ENCODE assay signal across 8 cellular contexts in genomic region chr19:12802267-12803106, GRCh38. TPM values are rescaled to one million over a fixed set of nuclear protein-coding genes. Genes with fewer than 3 reads are reported as not detected.
DNase-seq lines count a peak whose midpoint lies in the region; ATAC-seq and TF ChIP-seq lines count a peak whose summit lies in the region.

No MANE protein-coding gene starts in this region.

- H3K27me3 ChIP-seq in NT2/D1 (ENCODE audit: insufficient read depth, insufficient read length): peaks cover 18% of the 10 kb centered on the region

- peak overlapping the region; percentile 44 for H3K9ac ChIP-seq in NT2/D1 (ENCODE audit: insufficient read length, low read depth)

- ATAC-seq in GM19455 (IDR thresholded peaks at IDR 0.05; ENCODE audit: unreplicated experiment): no peak
- no peak for ATAC-seq in GM19351 (IDR thresholded peaks at IDR 0.05; ENCODE audit: unreplicated experiment)
- ATAC-seq in GM18861 (IDR thresholded peaks at IDR 0.05; ENCODE audit: unreplicated experiment): no peak

- H3K36me3 Mint-ChIP-seq in endothelial cell (ENCODE audit: low read depth, unreplicated experiment): peaks cover 3% of the 10 kb centered on the region
- peaks cover 19% of the 10 kb centered on the region for H3K36me3 Mint-ChIP-seq in nephron progenitor cell (ENCODE audit: low read depth)

- peaks cover 25% of the 10 kb centered on the region for H3K36me3 ChIP-seq in NT2/D1 (ENCODE audit: insufficient read depth, insufficient read length, low read length)

- H3K4me3 Mint-ChIP-seq in endothelial cell (ENCODE audit: unreplicated experiment): peak overlapping the region; percentile 84
- peak overlapping the region; percentile 90 for H3K4me3 Mint-ChIP-seq in nephron progenitor cell

- H3K4me3 ChIP-seq in NT2/D1 (ENCODE audit: insufficient read length, low read depth): peak overlapping the region; percentile 100

- peaks cover 7% of the 10 kb centered on the region for H3K4me1 ChIP-seq in NT2/D1 (ENCODE audit: insufficient read depth, insufficient read length)

- peak; percentile 7 for DNase-seq in CD1c-positive myeloid dendritic cell (ENCODE audit: extremely low spot score)
- no peak for DNase-seq in NT2/D1 (ENCODE audit: low read depth, low spot score)
- no peak for DNase-seq in endothelial cell (ENCODE audit: low spot score)
- no peak for DNase-seq in nephron progenitor cell
- no peak for DNase-seq in DMS114 treated with DMSO at 0.1 percent for 48 hours (lab: John Stamatoyannopoulos, UW; ENCODE audit: unreplicated experiment)

- no peaks in the 10 kb centered on the region for H3K9me3 Mint-ChIP-seq in endothelial cell (ENCODE audit: unreplicated experiment)
- no peaks in the 10 kb centered on the region for H3K9me3 Mint-ChIP-seq in nephron progenitor cell

- no peaks in the 10 kb centered on the region for H3K9me3 ChIP-seq in NT2/D1 (ENCODE audit: insufficient read depth, low read length)

- H3K27me3 Mint-ChIP-seq in endothelial cell (ENCODE audit: unreplicated experiment) (peaks cover 16% of the 10 kb centered on the region), nephron progenitor cell (ENCODE audit: low read depth, poor library complexity) (no peaks in the 10 kb centered on the region)

- TF ChIP-seq CTCF in endothelial cell (IDR thresholded peaks at IDR 0.05; ENCODE audit: unreplicated experiment): no peak
- no peak for TF ChIP-seq CTCF in nephron progenitor cell (IDR thresholded peaks at IDR 0.05)

- H3K4me1 Mint-ChIP-seq in endothelial cell (ENCODE audit: unreplicated experiment): peaks cover 16% of the 10 kb centered on the region
- H3K4me1 Mint-ChIP-seq in nephron progenitor cell: peaks cover 35% of the 10 kb centered on the region

- H3K27ac Mint-ChIP-seq in endothelial cell (ENCODE audit: unreplicated experiment) (peak overlapping the region; percentile 4), nephron progenitor cell (no peak overlapping the region)

RNA-seq across cellular contexts. Expression of gene THSD8, which starts 0.6 kb away (rescaled TPM):
- total RNA-seq in endothelial cell (ENCODE audit: unreplicated experiment): 14.2 TPM

RNA-seq across cellular contexts. Expression of gene PRDX2, which starts 0.9 kb away (rescaled TPM):
- total RNA-seq in endothelial cell (ENCODE audit: unreplicated experiment): 215 TPM

RNA-seq across cellular contexts. Expression of gene RNASEH2A, which starts 3.9 kb away (rescaled TPM):
- total RNA-seq in endothelial cell (ENCODE audit: unreplicated experiment): 26.9 TPM

RNA-seq across cellular contexts. Expression of gene JUNB, which starts 11.2 kb away (rescaled TPM):
- 20.6 TPM for total RNA-seq in endothelial cell (ENCODE audit: unreplicated experiment)

RNA-seq across cellular contexts. Expression of gene HOOK2, which starts 27.1 kb away (rescaled TPM):
- total RNA-seq in endothelial cell (ENCODE audit: unreplicated experiment): 30.3 TPM
